Comparison of ENCODE assay signal across 21 cellular contexts in genomic region chr6:63819831-63820230, GRCh38.
"Had no signal": no experiment of that assay in that cellular context is flagged by ENCODE, and none has a peak within 500 bp of the region (broad histone marks: within the 10 kb centered on the region; RNA-seq: fewer than 3 reads in every experiment).

No MANE protein-coding gene starts in this region.

- H3K27ac ChIP-seq: breast epithelium, coronary artery, esophagus muscularis mucosa, heart right ventricle, left lung, upper lobe of left lung had no signal

- H3K4me3 ChIP-seq: breast epithelium, coronary artery, esophagus muscularis mucosa, heart right ventricle, left lung, lung, spleen, upper lobe of left lung had no signal

- H3K9me3 Mint-ChIP-seq: activated T-cell treated with anti-CD3 and anti-CD28 coated beads, Interleukin-2, amount 50 U/mL, for 4 hours; activated T-helper 2 cell treated with anti-CD3 and anti-CD28 coated beads, Interferon-gamma antibody, Interleukin-2, Interleukin-4, amounts not matched to agents 10 μg/mL and 5 μg/mL and 100 μg/mL, durations not matched to agents 14 hours and 24 hours and 36 hours; neural crest cell; WTC11 had no signal

- H3K4me1 Mint-ChIP-seq: naive thymus-derived CD4-positive, alpha-beta T cell had no signal

- H3K4me1 ChIP-seq: breast epithelium, esophagus muscularis mucosa, left lung, upper lobe of left lung had no signal

- H3K9me3 ChIP-seq: breast epithelium, esophagus muscularis mucosa, heart right ventricle, left lung, spleen, upper lobe of left lung had no signal

- H3K36me3 Mint-ChIP-seq: activated naive CD8-positive, alpha-beta T cell; naive thymus-derived CD4-positive, alpha-beta T cell had no signal

- DNase-seq: activated CD8-positive, alpha-beta memory T cell treated with anti-CD3 and anti-CD28 coated beads, Interleukin-2, amount 50 U/mL, for 48 hours; activated naive CD4-positive, alpha-beta T cell; activated T-cell treated with anti-CD3 and anti-CD28 coated beads, Interleukin-2, amount 50 U/mL, for 4 hours; amniotic stem cell; heart right ventricle; left lung; naive thymus-derived CD4-positive, alpha-beta T cell; retina; spleen; stimulated activated CD4-positive, alpha-beta T cell treated with anti-CD3 and anti-CD28 coated beads, Interleukin-4, amount 100 ng/mL, for 1 hour; stimulated activated naive CD4-positive, alpha-beta T cell treated with Interleukin-2 at 50 U/mL for 16 hours; T-helper 9 cell; upper lobe of left lung had no signal

- H3K36me3 ChIP-seq: breast epithelium, esophagus muscularis mucosa, heart right ventricle, left lung, spleen, upper lobe of left lung had no signal

- H3K4me3 Mint-ChIP-seq: activated naive CD8-positive, alpha-beta T cell; activated T-cell treated with anti-CD3 and anti-CD28 coated beads, Interleukin-2, amount 50 U/mL, for 4 hours; naive thymus-derived CD4-positive, alpha-beta T cell; neural crest cell; WTC11 had no signal

- H3K27ac Mint-ChIP-seq: activated naive CD8-positive, alpha-beta T cell; activated T-helper 2 cell treated with anti-CD3 and anti-CD28 coated beads, Interferon-gamma antibody, Interleukin-2, Interleukin-4, amounts not matched to agents 10 μg/mL and 5 μg/mL and 100 μg/mL, durations not matched to agents 14 hours and 24 hours and 36 hours; naive thymus-derived CD4-positive, alpha-beta T cell; WTC11 had no signal

- H3K27me3 ChIP-seq: breast epithelium, heart right ventricle, left lung, spleen, upper lobe of left lung had no signal
